1 cellular context compared by ENCODE assay signal in genomic region chr3:128585189-128585588, GRCh38.
TF ChIP-seq lines count a peak whose summit lies in the region.

No MANE protein-coding gene starts in this region.

TF ChIP-seq in K562, 482 proteins besides CTCF, POLR2A, EP300 and RAD21 (continued from another document):
- TF ChIP-seq ZNF592 (IDR thresholded peaks at IDR 0.05) (peak; percentile 70), PTTG1 (tag; IDR thresholded peaks at IDR 0.05; ENCODE audit: low read depth) (no peak), MGA (IDR thresholded peaks at IDR 0.05) (peak; percentile 84), HMBOX1 (IDR thresholded peaks at IDR 0.05) (peak; percentile 41; the same call in 1 of the 2 replicates), NR1H2 (CRISPR knock-in tag; IDR thresholded peaks at IDR 0.05) (no peak), ZBTB1 (CRISPR knock-in tag; IDR thresholded peaks at IDR 0.05; ENCODE audit: borderline replicate concordance, low read depth) (no peak), SREBF1 (IDR thresholded peaks at IDR 0.05; ENCODE audit: borderline replicate concordance, low read depth, low read length) (no peak), ZNF232 (CRISPR knock-in tag; IDR thresholded peaks at IDR 0.05) (no peak), NCOA1 (IDR thresholded peaks at IDR 0.05; ENCODE audit: low read depth) (no peak), ELF4 (CRISPR knock-in tag; IDR thresholded peaks at IDR 0.05) (no peak), DPF2 (IDR thresholded peaks at IDR 0.05) (peak; percentile 36; the same call in 1 of the 2 replicates), ZBTB12 (CRISPR knock-in tag; IDR thresholded peaks at IDR 0.05) (no peak), L3MBTL2 (IDR thresholded peaks at IDR 0.05) (peak; percentile 10; the same call in 1 of the 2 replicates), IFI16 (CRISPR knock-in tag; IDR thresholded peaks at IDR 0.05) (no peak), CHD1 (IDR thresholded peaks at IDR 0.05; ENCODE audit: low read length) (no peak), MAZ (CRISPR knock-in tag; conservative IDR thresholded peaks at IDR 0.05 in 1 of 2, IDR thresholded peaks at IDR 0.05 in 1 of 2) (peak in 1 of 2 experiments; percentile 41; a peak in 1 of 4 replicates), ZC3H11A (IDR thresholded peaks at IDR 0.05; ENCODE audit: low read depth, low read length) (no peak), SMARCE1 (IDR thresholded peaks at IDR 0.05) (no peak)
